ENCODE assay signal across 26 cellular contexts in the genomic region with DNA sequence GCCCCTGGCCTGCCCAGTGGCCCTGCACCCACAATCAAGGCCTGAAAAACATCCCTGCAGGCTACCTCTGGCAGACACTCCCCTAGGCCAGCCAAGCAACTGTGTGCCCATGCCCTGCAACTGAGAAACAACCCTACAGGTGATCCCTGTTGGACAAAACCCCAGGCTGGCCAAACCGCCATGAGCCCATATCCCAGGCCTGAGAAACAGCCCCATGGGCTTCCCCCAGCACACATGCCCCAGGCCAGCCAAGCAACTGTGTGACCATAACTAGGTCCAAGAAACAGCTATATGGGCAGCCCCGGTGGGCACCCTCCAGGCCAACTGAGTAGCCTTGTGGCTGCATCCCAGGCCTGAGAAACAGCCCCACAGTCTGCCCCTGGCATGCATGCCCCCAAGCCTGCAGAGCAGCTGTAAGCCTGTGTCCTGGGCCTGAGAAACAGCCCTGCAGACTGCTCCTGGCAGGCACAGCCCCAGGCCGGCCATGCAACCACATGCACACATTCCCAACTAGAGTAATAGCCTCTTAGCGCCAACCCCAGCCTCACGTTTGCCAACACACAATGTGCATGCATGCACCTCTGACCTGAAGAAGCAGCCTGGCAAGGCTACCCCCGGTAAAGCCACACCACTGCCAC.
"Had no signal": no experiment of that assay in that cellular context is flagged by ENCODE, and none has a peak within 500 bp of the region (broad histone marks: within the 10 kb centered on the region; RNA-seq: fewer than 3 reads in every experiment).

No MANE protein-coding gene starts in this region.

- H3K27me3 ChIP-seq: left lung, neural progenitor cell, sigmoid colon, suprapubic skin, tibial nerve, uterus had no signal

- FAIRE-seq: islet of Langerhans, kidney, pancreas, small intestine had no signal

- ATAC-seq: left colon, left lung, lower lobe of right lung, natural killer cell, pancreas, right cardiac atrium had no signal

- H3K36me3 ChIP-seq: left lung, lower lobe of right lung, neural progenitor cell, pancreas, prostate gland, sigmoid colon, spleen, suprapubic skin, thoracic aorta, tibial nerve, uterus had no signal

- H3K4me3 ChIP-seq: left lung, lower lobe of right lung, neural progenitor cell, pancreas, prostate gland, sigmoid colon, spleen, suprapubic skin, thoracic aorta, tibial nerve, uterus had no signal

- H3K9me3 ChIP-seq: pancreas, prostate gland had no signal

- H3K4me1 ChIP-seq: left lung, lower lobe of right lung, neural progenitor cell, pancreas, prostate gland, sigmoid colon, spleen, suprapubic skin, tibial nerve, uterus had no signal

- DNase-seq: hypothalamus; immature natural killer cell; kidney; left colon; left lung; lower lobe of right lung; mammary epithelial cell; mesenchymal stem cell; naive B cell; natural killer cell; nephron progenitor cell; posterior cingulate gyrus; right cardiac atrium; sigmoid colon; small intestine; spleen; stimulated activated CD4-positive, alpha-beta T cell treated with anti-CD3 and anti-CD28 coated beads, Interleukin-4, amount 100 ng/mL, for 24 hours; stimulated activated naive CD4-positive, alpha-beta T cell; uterus had no signal

- H3K27ac ChIP-seq: left lung, lower lobe of right lung, neural progenitor cell, pancreas, prostate gland, sigmoid colon, spleen, suprapubic skin, thoracic aorta, tibial nerve, uterus had no signal
